In genomic region chr11:57567210-57567511, GRCh38 we compare ENCODE assay signal across 8 cellular contexts.
DNase-seq lines count a peak whose midpoint lies in the region; ATAC-seq and TF ChIP-seq lines count a peak whose summit lies in the region.

No MANE protein-coding gene starts in this region.

- peak; percentile 13 for ATAC-seq in HG03196 (IDR thresholded peaks at IDR 0.05; ENCODE audit: unreplicated experiment)

- H2AFZ ChIP-seq in parathyroid adenoma = peak overlapping the region; percentile 80

- H3K4me2 ChIP-seq in parathyroid adenoma (ENCODE audit: low read length) = peak overlapping the region; percentile 65

- TF ChIP-seq CTCF in parathyroid adenoma (IDR thresholded peaks at IDR 0.05) = no peak

- peak; percentile 14 for DNase-seq in activated T-cell treated with anti-CD3 and anti-CD28 coated beads for 24 hours (ENCODE audit: low read depth)
- DNase-seq in activated T-cell treated with anti-CD3 and anti-CD28 coated beads, Interleukin-2, amount 50 U/mL, for 48 hours = no peak
- DNase-seq in activated CD4-positive, alpha-beta T cell treated with anti-CD3 and anti-CD28 coated beads, Interleukin-2, amount 50 U/mL, for 1 hour = peak; percentile 18
- DNase-seq in foreskin melanocyte = peak; percentile 12
- DNase-seq in NCI-H510A treated with DMSO at 0.1 percent for 48 hours (lab: John Stamatoyannopoulos, UW) = no peak
- no peak for DNase-seq in NK-92 treated with Interleukin-12 subunit alpha and Interleukin-12 subunit beta, amount 100 ng/mL, for 24 hours (lab: John Stamatoyannopoulos, UW)

- H3K27ac ChIP-seq in parathyroid adenoma = peak overlapping the region; percentile 64

- no peaks in the 10 kb centered on the region for H3K27me3 ChIP-seq in parathyroid adenoma (ENCODE audit: control insufficient read depth, insufficient read depth, low read length)

- no peaks in the 10 kb centered on the region for H3K36me3 ChIP-seq in parathyroid adenoma (ENCODE audit: control insufficient read depth, insufficient read depth, low read length)

- peak overlapping the region; percentile 66 for H3K4me3 ChIP-seq in parathyroid adenoma (ENCODE audit: low read depth, low read length)

- no peak overlapping the region for H3K9ac ChIP-seq in parathyroid adenoma

- no peaks in the 10 kb centered on the region for H3K9me3 ChIP-seq in parathyroid adenoma (ENCODE audit: control insufficient read depth, low read length)

- no peaks in the 10 kb centered on the region for H3K4me1 ChIP-seq in parathyroid adenoma

- H3K79me2 ChIP-seq in parathyroid adenoma = no peaks in the 10 kb centered on the region

Comparison
In these comparisons a context has a peak if more than half of its experiments do, and no peak if none do; other contexts are left out.
1. DNase-seq: peak in activated T-cell treated with anti-CD3 and anti-CD28 coated beads for 24 hours (single experiment), activated CD4-positive, alpha-beta T cell treated with anti-CD3 and anti-CD28 coated beads, Interleukin-2, amount 50 U/mL, for 1 hour (single experiment) and foreskin melanocyte (single experiment); none in activated T-cell treated with anti-CD3 and anti-CD28 coated beads, Interleukin-2, amount 50 U/mL, for 48 hours (0 of 2), NCI-H510A treated with DMSO at 0.1 percent for 48 hours (single experiment) and NK-92 treated with Interleukin-12 subunit alpha and Interleukin-12 subunit beta, amount 100 ng/mL, for 24 hours (single experiment).